ENCODE assay signal across 8 cellular contexts in genomic region chr12:6141731-6142367, GRCh38. TPM values are rescaled to one million over a fixed set of nuclear protein-coding genes. Genes with fewer than 3 reads are reported as not detected.
DNase-seq lines count a peak whose midpoint lies in the region; ATAC-seq, FAIRE-seq and TF ChIP-seq lines count a peak whose summit lies in the region.
"Not testable (repeated sequence)": the region's sequence is repeated elsewhere in the genome, so short reads cannot be mapped to it uniquely, and the experiment has no call there.
"Had no signal": no experiment of that assay in that cellular context is flagged by ENCODE, and none has a peak within 500 bp of the region (broad histone marks: within the 10 kb centered on the region; RNA-seq: fewer than 3 reads in every experiment).

No MANE protein-coding gene starts in this region.

- not testable (repeated sequence) for TF ChIP-seq CTCF in HL-60 (IDR thresholded peaks at IDR 0.05; ENCODE audit: insufficient read depth, low read length); kidney (IDR thresholded peaks at IDR 0.05; ENCODE audit: borderline replicate concordance, extremely low read depth, insufficient read depth); nephron (IDR thresholded peaks at IDR 0.05; ENCODE audit: unreplicated experiment in 3 of 3)

- FAIRE-seq in kidney (lab: Jason Lieb, UNC) = not testable (repeated sequence)

- H3K27me3 Mint-ChIP-seq in activated naive CD4-positive, alpha-beta T cell treated with anti-CD3 and anti-CD28 coated beads, Interleukin-2, amount 50 U/mL, for 24 hours; dendritic cell treated with granulocyte-macrophage colony-stimulating factor and Interleukin-4, amounts not matched to agents 40 ng/mL and 50 ng/mL, for 4 days; nephron (ENCODE audit: low read depth); stimulated activated naive B cell treated with anti-CD40 and anti-IgM and Interleukin-4, amounts not matched to agents 10 μg/mL and 1 μg/mL and 100 μg/mL, for 72 hours: not testable (repeated sequence)

- not testable (repeated sequence) for DNase-seq in HL-60 (ENCODE audit: low read depth in 1 of 2, low spot score in 1 of 2); kidney; stimulated activated naive B cell treated with anti-CD40 and anti-IgM and Interleukin-4, amounts not matched to agents 10 μg/mL and 1 μg/mL and 100 μg/mL, for 72 hours
- DNase-seq in activated CD4-positive, alpha-beta T cell treated with anti-CD3 and anti-CD28 coated beads for 48 hours = peak; percentile 42

- peaks cover 54% of the 10 kb centered on the region for H3K4me1 Mint-ChIP-seq in activated naive CD4-positive, alpha-beta T cell treated with anti-CD3 and anti-CD28 coated beads, Interleukin-2, amount 50 U/mL, for 24 hours
- H3K4me1 Mint-ChIP-seq in dendritic cell treated with granulocyte-macrophage colony-stimulating factor and Interleukin-4, amounts not matched to agents 40 ng/mL and 50 ng/mL, for 4 days (ENCODE audit: low read depth) = peaks cover 78% of the 10 kb centered on the region
- peaks cover 25% of the 10 kb centered on the region for H3K4me1 Mint-ChIP-seq in nephron
- peaks cover 38 to 63% of the 10 kb centered on the region in 2 donors for H3K4me1 Mint-ChIP-seq in stimulated activated naive B cell treated with anti-CD40 and anti-IgM and Interleukin-4, amounts not matched to agents 10 μg/mL and 1 μg/mL and 100 μg/mL, for 72 hours

- not testable (repeated sequence) for H3K9me3 Mint-ChIP-seq in activated naive CD4-positive, alpha-beta T cell treated with anti-CD3 and anti-CD28 coated beads, Interleukin-2, amount 50 U/mL, for 24 hours; dendritic cell treated with granulocyte-macrophage colony-stimulating factor and Interleukin-4, amounts not matched to agents 40 ng/mL and 50 ng/mL, for 4 days; nephron; stimulated activated naive B cell treated with anti-CD40 and anti-IgM and Interleukin-4, amounts not matched to agents 10 μg/mL and 1 μg/mL and 100 μg/mL, for 72 hours

- peak overlapping the region; percentile 23 for H3K4me3 Mint-ChIP-seq in activated naive CD4-positive, alpha-beta T cell treated with anti-CD3 and anti-CD28 coated beads, Interleukin-2, amount 50 U/mL, for 24 hours
- not testable (repeated sequence) for H3K4me3 Mint-ChIP-seq in dendritic cell treated with granulocyte-macrophage colony-stimulating factor and Interleukin-4, amounts not matched to agents 40 ng/mL and 50 ng/mL, for 4 days; nephron; stimulated activated naive B cell treated with anti-CD40 and anti-IgM and Interleukin-4, amounts not matched to agents 10 μg/mL and 1 μg/mL and 100 μg/mL, for 72 hours

- intact Hi-C loops in dendritic cell treated with granulocyte-macrophage colony-stimulating factor and Interleukin-4, amounts not matched to agents 40 ng/mL and 50 ng/mL, for 4 days (cut with micrococcal nuclease) = loop anchor here (1.0 kb wide), 1 partner anchor 25 kb away; no protein-coding TSS in a partner anchor
- intact Hi-C loops in kidney (cut with DNase I) = not testable (repeated sequence)

- peak in 1 of 2 donors; percentile 28 for ATAC-seq in stimulated activated naive B cell treated with anti-CD40 and anti-IgM and Interleukin-4, amounts not matched to agents 10 μg/mL and 1 μg/mL and 100 μg/mL, for 72 hours (replicated peaks)

- not testable (repeated sequence) for H3K36me3 ChIP-seq in kidney (ENCODE audit: control insufficient read depth in 1 of 2, insufficient read depth in 2 of 2, low read length in 2 of 2)

- not testable (repeated sequence) for H3K9me3 ChIP-seq in kidney (ENCODE audit: control insufficient read depth in 1 of 2, low read length in 2 of 2)

- not testable (repeated sequence) for H3K9ac ChIP-seq in kidney (ENCODE audit: low read length in 2 of 2)

- not testable (repeated sequence) for H3K36me3 Mint-ChIP-seq in activated naive CD4-positive, alpha-beta T cell treated with anti-CD3 and anti-CD28 coated beads, Interleukin-2, amount 50 U/mL, for 24 hours; dendritic cell treated with granulocyte-macrophage colony-stimulating factor and Interleukin-4, amounts not matched to agents 40 ng/mL and 50 ng/mL, for 4 days (ENCODE audit: low read depth); nephron (ENCODE audit: low read depth); stimulated activated naive B cell treated with anti-CD40 and anti-IgM and Interleukin-4, amounts not matched to agents 10 μg/mL and 1 μg/mL and 100 μg/mL, for 72 hours

- H3K4me1 ChIP-seq in kidney (ENCODE audit: control insufficient read depth in 1 of 2, insufficient read depth in 1 of 2, low read depth in 1 of 2, low read length in 2 of 2) = not testable (repeated sequence)

- H3K27ac ChIP-seq in HL-60 (replicated peaks) (peak overlapping the region; percentile 65), kidney (ENCODE audit: low read depth in 2 of 2, low read length in 2 of 2) (peak overlapping the region; percentile 65 to 71)

- peak overlapping the region; percentile 99 for H3K27ac Mint-ChIP-seq in activated naive CD4-positive, alpha-beta T cell treated with anti-CD3 and anti-CD28 coated beads, Interleukin-2, amount 50 U/mL, for 24 hours
- H3K27ac Mint-ChIP-seq in dendritic cell treated with granulocyte-macrophage colony-stimulating factor and Interleukin-4, amounts not matched to agents 40 ng/mL and 50 ng/mL, for 4 days = peak overlapping the region; percentile 94
- peak overlapping the region; percentile 70 to 95 (median 84) for H3K27ac Mint-ChIP-seq in nephron
- peak overlapping the region; percentile 94 for H3K27ac Mint-ChIP-seq in stimulated activated naive B cell treated with anti-CD40 and anti-IgM and Interleukin-4, amounts not matched to agents 10 μg/mL and 1 μg/mL and 100 μg/mL, for 72 hours

- H3K27me3 ChIP-seq in HL-60 (ENCODE audit: insufficient read depth, poor library complexity, severe bottlenecking) = not testable (repeated sequence)

- not testable (repeated sequence) for H3K4me3 ChIP-seq in HL-60 (replicated peaks; ENCODE audit: insufficient read depth, low read length); kidney (ENCODE audit: low read length in 2 of 2)

RNA-seq across cellular contexts. Expression of gene VWF, which starts 17.4 kb away (rescaled TPM):
- 183 TPM for total RNA-seq in kidney
- polyA plus RNA-seq in kidney (ENCODE audit: insufficient read depth, low read depth, low replicate concordance) = 9.6 TPM
- total RNA-seq: activated CD4-positive, alpha-beta memory T cell treated with anti-CD3 and anti-CD28 coated beads, Interleukin-2, amount 10 ng/mL, durations not matched to agents 7 days and 5 days had no signal

RNA-seq across cellular contexts. Expression of gene CD9, which starts 58.4 kb away (rescaled TPM):
- total RNA-seq in kidney = 421 TPM
- polyA plus RNA-seq in kidney (ENCODE audit: insufficient read depth, low read depth, low replicate concordance) = 301 TPM
